Comparison of ENCODE assay signal across 1 cellular context in genomic region chr3:53649816-53650215, GRCh38.
TF ChIP-seq lines count a peak whose summit lies in the region.

No MANE protein-coding gene starts in this region.

TF ChIP-seq in GM23338, 12 proteins besides CTCF, POLR2A, EP300 and RAD21 (continued from another document):
- TF ChIP-seq REST (IDR thresholded peaks at IDR 0.05; ENCODE audit: unreplicated experiment) = no peak
- no peak for TF ChIP-seq EZH2phosphoT487 (IDR thresholded peaks at IDR 0.05; ENCODE audit: unreplicated experiment)
- TF ChIP-seq STAT1 (IDR thresholded peaks at IDR 0.05; ENCODE audit: unreplicated experiment) = no peak
- TF ChIP-seq JUNB (IDR thresholded peaks at IDR 0.05; ENCODE audit: unreplicated experiment) = no peak
- TF ChIP-seq ETS1 (IDR thresholded peaks at IDR 0.05) = no peak
- TF ChIP-seq CREB1 (CRISPR knock-in tag; IDR thresholded peaks at IDR 0.05; ENCODE audit: low read depth) = no peak
- no peak for TF ChIP-seq ZNF331 (CRISPR knock-in tag; IDR thresholded peaks at IDR 0.05; ENCODE audit: low read depth)
